In the genomic region with DNA sequence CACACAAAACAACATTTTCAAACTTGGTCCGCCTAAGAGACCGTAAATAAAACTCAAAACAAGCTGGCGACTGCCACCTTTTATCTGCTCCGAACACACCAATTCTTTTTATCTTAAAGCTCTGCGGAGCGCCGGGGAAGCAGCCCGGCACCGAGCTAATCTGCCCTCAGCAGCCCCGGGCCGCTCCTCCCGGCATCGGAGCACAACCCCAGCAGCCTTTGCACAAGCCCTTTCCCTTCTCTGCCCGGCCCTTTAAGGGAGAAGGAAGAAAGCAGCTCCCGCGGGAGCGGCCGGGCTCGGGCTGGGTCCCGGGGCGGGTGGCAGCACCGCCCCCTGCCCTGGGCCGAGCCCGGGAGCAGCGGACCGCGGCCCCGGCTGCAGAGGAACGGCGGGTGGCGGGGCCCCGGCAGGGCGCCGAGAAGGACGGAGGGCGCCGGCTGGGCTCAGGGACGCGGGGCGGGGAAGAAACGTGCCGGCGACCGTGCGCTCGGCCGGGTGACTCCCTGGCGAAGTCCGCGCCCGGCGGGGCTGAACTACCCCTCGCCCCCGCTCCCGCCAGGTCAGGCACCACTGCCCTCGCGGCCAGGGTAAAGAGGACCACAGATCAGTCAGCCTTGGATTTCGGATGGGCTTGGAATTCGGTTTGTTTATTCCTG, we compare ENCODE assay signal across 8 cellular contexts.
DNase-seq lines count a peak whose midpoint lies in the region; TF ChIP-seq lines count a peak whose summit lies in the region.

No MANE protein-coding gene starts in this region.

- no peaks in the 10 kb centered on the region for H3F3A ChIP-seq in DOHH2 (ENCODE audit: control insufficient read depth, insufficient read depth)

- H2BK120ac ChIP-seq in trophoblast cell (ENCODE audit: insufficient read depth, low read length, poor library complexity), result no peak overlapping the region

- no peaks in the 10 kb centered on the region for H3K36me3 Mint-ChIP-seq in activated naive CD8-positive, alpha-beta T cell

- peak overlapping the region; percentile 87 for H3K4me3 Mint-ChIP-seq in activated naive CD8-positive, alpha-beta T cell

- H3K27me3 ChIP-seq in DOHH2 (ENCODE audit: control insufficient read depth, low read length) (peaks cover 18% of the 10 kb centered on the region), cardiac muscle cell (peaks cover 78% of the 10 kb centered on the region), trophoblast cell (ENCODE audit: insufficient read depth, low read length) (peaks cover 49% of the 10 kb centered on the region)

- H3K4me3 ChIP-seq in DOHH2 (ENCODE audit: low read length) (no peak overlapping the region), cardiac muscle cell (peak overlapping the region; percentile 61), trophoblast cell (ENCODE audit: low read depth, low read length) (peak overlapping the region; percentile 55)

- no peak for TF ChIP-seq CTCF in DOHH2 (IDR thresholded peaks at IDR 0.05; ENCODE audit: low read depth, low read length, poor library complexity, severe bottlenecking)
- TF ChIP-seq CTCF in cardiac muscle cell (IDR thresholded peaks at IDR 0.05; ENCODE audit: low read depth, low read length), result no peak

- H4K12ac ChIP-seq in trophoblast cell (ENCODE audit: low read depth, low read length), result no peak overlapping the region

- H3K27ac ChIP-seq in DOHH2 (ENCODE audit: low read depth, low read length) (no peak overlapping the region), cardiac muscle cell (peak overlapping the region; percentile 14), trophoblast cell (ENCODE audit: low read depth, low read length) (no peak overlapping the region)

- no CpG with 5 or more reads among the region's 59 CpGs for WGBS in trophoblast cell (ENCODE audit: extremely low coverage, insufficient coverage, insufficient read length)

- H2AK5ac ChIP-seq in trophoblast cell (ENCODE audit: low read length), result no peak overlapping the region

- H3K27ac Mint-ChIP-seq in activated naive CD8-positive, alpha-beta T cell, result no peak overlapping the region

- H2AFZ ChIP-seq in trophoblast cell (ENCODE audit: insufficient read depth, low read length, poor library complexity), result no peak overlapping the region

- H3K36me3 ChIP-seq in DOHH2 (ENCODE audit: control insufficient read depth, low read length) (no peaks in the 10 kb centered on the region), cardiac muscle cell (no peaks in the 10 kb centered on the region), trophoblast cell (ENCODE audit: control insufficient read depth in 1 of 2, insufficient read depth in 2 of 2, low read length in 2 of 2) (no peaks in the 10 kb centered on the region)

- no peak overlapping the region for H3K4ac ChIP-seq in trophoblast cell (ENCODE audit: low read depth, low read length)

- H4K20me1 ChIP-seq in DOHH2 (ENCODE audit: control insufficient read depth, insufficient read depth, low read depth, low read length), result 0 out of 2 replicates have a peak, but pooled peaks cover 3% of the 10 kb centered on the region

- peaks cover 38% of the 10 kb centered on the region for H3K27me3 Mint-ChIP-seq in activated naive CD8-positive, alpha-beta T cell

- H4K8ac ChIP-seq in trophoblast cell (ENCODE audit: low read depth, low read length), result peak overlapping the region; percentile 31

- DNase-seq in HuH-7.5 (ENCODE audit: low spot score) (peak; percentile 32), cardiac muscle cell (ENCODE audit: low read depth in 1 of 2, low spot score in 1 of 2) (peak; percentile 59 to 72), trophoblast cell (peak in 1 of 2 donors; percentile 47), SIG-M5 treated with dmso at 0.1 percent for 504 hours (lab: John Stamatoyannopoulos, UW; ENCODE audit: unreplicated experiment) (no peak), KG1 (lab: John Stamatoyannopoulos, UW) (no peak), Kasumi-1 (lab: John Stamatoyannopoulos, UW) (no peak)

- no peak overlapping the region for H2BK12ac ChIP-seq in trophoblast cell (ENCODE audit: low read length)

- H3K79me1 ChIP-seq in trophoblast cell (ENCODE audit: low read length), result no peaks in the 10 kb centered on the region

- peak overlapping the region; percentile 9; the same call in 1 of the 2 replicates for H3K4me2 ChIP-seq in DOHH2 (ENCODE audit: low read length)
- H3K4me2 ChIP-seq in trophoblast cell (ENCODE audit: low read length), result peak overlapping the region; percentile 95

- no peak overlapping the region for H2BK5ac ChIP-seq in trophoblast cell (ENCODE audit: low read depth, low read length, poor library complexity)

- H3K9me3 Mint-ChIP-seq in activated naive CD8-positive, alpha-beta T cell (ENCODE audit: low read depth), result no peaks in the 10 kb centered on the region

- no peak overlapping the region for H3K23ac ChIP-seq in trophoblast cell (ENCODE audit: low read length)

- H3K9me3 ChIP-seq in DOHH2 (ENCODE audit: control insufficient read depth, insufficient read depth, low read length) (no peaks in the 10 kb centered on the region), cardiac muscle cell (ENCODE audit: low read depth) (no peaks in the 10 kb centered on the region), trophoblast cell (ENCODE audit: insufficient read depth, low read depth, low read length) (no peaks in the 10 kb centered on the region)

- H3K4me1 ChIP-seq in DOHH2 (ENCODE audit: control insufficient read depth, low read length), result no peaks in the 10 kb centered on the region
- H3K4me1 ChIP-seq in cardiac muscle cell (ENCODE audit: low read depth), result no peaks in the 10 kb centered on the region
- H3K4me1 ChIP-seq in trophoblast cell (ENCODE audit: control insufficient read depth in 1 of 2, insufficient read depth in 2 of 2, low read length in 2 of 2), result peaks cover 14 to 21% of the 10 kb centered on the region in 2 experiments

- no peak overlapping the region for H3K18ac ChIP-seq in trophoblast cell (ENCODE audit: low read length)

- H3K79me2 ChIP-seq in DOHH2 (ENCODE audit: control insufficient read depth, low read length) (no peaks in the 10 kb centered on the region), trophoblast cell (ENCODE audit: control insufficient read depth, insufficient read depth, low read length, poor library complexity) (no peaks in the 10 kb centered on the region)

- no peaks in the 10 kb centered on the region for H3K9me2 ChIP-seq in DOHH2 (replicated peaks; ENCODE audit: control insufficient read depth, low read length)

- no peak overlapping the region for H4K91ac ChIP-seq in trophoblast cell (ENCODE audit: low read depth, low read length)

- peaks cover 18% of the 10 kb centered on the region for H3K4me1 Mint-ChIP-seq in activated naive CD8-positive, alpha-beta T cell (ENCODE audit: low read depth)

- H3K14ac ChIP-seq in trophoblast cell (ENCODE audit: low read length), result no peak overlapping the region

- peak overlapping the region; percentile 6 for H3K9ac ChIP-seq in trophoblast cell (ENCODE audit: low read length)

Comparison
In these comparisons a context has a peak if more than half of its experiments do, and no peak if none do; other contexts are left out.
1. DNase-seq: peak in HuH-7.5 (single experiment) and cardiac muscle cell (2 of 2); none in SIG-M5 treated with dmso at 0.1 percent for 504 hours (single experiment), KG1 (single experiment) and Kasumi-1 (0 of 2).